ENCODE assay signal across 15 cellular contexts in genomic region chr7:29309041-29309860, GRCh38.
DNase-seq lines count a peak whose midpoint lies in the region; TF ChIP-seq lines count a peak whose summit lies in the region.
"Had no signal": no experiment of that assay in that cellular context is flagged by ENCODE, and none has a peak within 500 bp of the region (broad histone marks: within the 10 kb centered on the region; RNA-seq: fewer than 3 reads in every experiment).

No MANE protein-coding gene starts in this region.

- H4K20me1 ChIP-seq in neural progenitor cell (ENCODE audit: low read depth), result no peaks in the 10 kb centered on the region

- peak; percentile 6 for TF ChIP-seq CTCF in cardiac fibroblast (IDR thresholded peaks at IDR 0.05; ENCODE audit: low read depth, low read length)
- TF ChIP-seq CTCF in neural progenitor cell (IDR thresholded peaks at IDR 0.05), result peak; percentile 24

- H3K36me3 ChIP-seq in KOPT-K1 (ENCODE audit: insufficient read depth, low read length) (no peaks in the 10 kb centered on the region), neural progenitor cell (no peaks in the 10 kb centered on the region)
- H3K36me3 ChIP-seq: esophagus muscularis mucosa, pancreas had no signal

- no peak overlapping the region for H2AFZ ChIP-seq in neural progenitor cell (replicated peaks)

- no peak overlapping the region for H3K4me3 Mint-ChIP-seq in neural progenitor cell
- H3K4me3 Mint-ChIP-seq: central memory CD8-positive, alpha-beta T cell; mesothelial cell of epicardium had no signal

- peak overlapping the region; percentile 39 for H3K27ac ChIP-seq in KOPT-K1 (ENCODE audit: low read depth, low read length, poor library complexity, severe bottlenecking)
- H3K27ac ChIP-seq in neural progenitor cell, result no peak overlapping the region
- H3K27ac ChIP-seq: esophagus muscularis mucosa, pancreas had no signal

- no peaks in the 10 kb centered on the region for H3K36me3 Mint-ChIP-seq in neural progenitor cell

- no peak overlapping the region for H3K4me2 ChIP-seq in neural progenitor cell

- H3K9me3 ChIP-seq in KOPT-K1 (ENCODE audit: insufficient read depth, low read length, poor library complexity, severe bottlenecking) (peaks cover 10% of the 10 kb centered on the region), neural progenitor cell (ENCODE audit: low read depth) (no peaks in the 10 kb centered on the region)
- H3K9me3 ChIP-seq: pancreas had no signal

- no peaks in the 10 kb centered on the region for H3K27me3 ChIP-seq in neural progenitor cell
- H3K27me3 ChIP-seq: esophagus muscularis mucosa, pancreas had no signal

- H3K27ac Mint-ChIP-seq in neural progenitor cell, result no peak overlapping the region
- H3K27ac Mint-ChIP-seq: mesothelial cell of epicardium had no signal

- H3K4me3 ChIP-seq in cardiac fibroblast (replicated peaks in 1 of 2; ENCODE audit: low read depth in 2 of 2, low read length in 2 of 2), result no peak overlapping the region
- H3K4me3 ChIP-seq in neural progenitor cell, result no peak overlapping the region
- H3K4me3 ChIP-seq: esophagus muscularis mucosa, pancreas had no signal

- no peak overlapping the region for H3K9ac ChIP-seq in neural progenitor cell

- peak; percentile 13 for DNase-seq in NCI-H2196 (lab: John Stamatoyannopoulos, UW; ENCODE audit: unreplicated experiment)
- DNase-seq in NCI-H2196 treated with DMSO at 0.1 percent for 48 hours (lab: John Stamatoyannopoulos, UW; ENCODE audit: unreplicated experiment), result no peak
- no peak for DNase-seq in cardiac fibroblast (ENCODE audit: low read depth in 2 of 2)
- DNase-seq in neural progenitor cell (ENCODE audit: low spot score), result no peak
- DNase-seq in mucosa of gallbladder (ENCODE audit: low spot score), result no peak
- no peak for DNase-seq in mesenteric fat pad (ENCODE audit: low spot score)
- no peak for DNase-seq in NCI-H2227 (lab: John Stamatoyannopoulos, UW; ENCODE audit: unreplicated experiment)
- DNase-seq: activated gamma-delta T cell, H7, pancreas, T-helper 1 cell had no signal

- H3K9me3 Mint-ChIP-seq in neural progenitor cell, result peaks cover 2% of the 10 kb centered on the region
- H3K9me3 Mint-ChIP-seq: central memory CD8-positive, alpha-beta T cell had no signal

- no peaks in the 10 kb centered on the region for H3K79me2 ChIP-seq in neural progenitor cell (ENCODE audit: low read depth)

- H3F3A ChIP-seq in neural progenitor cell (ENCODE audit: low read depth), result no peaks in the 10 kb centered on the region

- no peaks in the 10 kb centered on the region for H3K27me3 Mint-ChIP-seq in neural progenitor cell (ENCODE audit: insufficient read depth, low read depth)
- H3K27me3 Mint-ChIP-seq: central memory CD8-positive, alpha-beta T cell had no signal

- H3K4me1 Mint-ChIP-seq in neural progenitor cell, result peaks cover 5% of the 10 kb centered on the region

- no peaks in the 10 kb centered on the region for H3K4me1 ChIP-seq in neural progenitor cell
- H3K4me1 ChIP-seq: esophagus muscularis mucosa had no signal
